Comparison of ENCODE assay signal across 10 cellular contexts in the genomic region with DNA sequence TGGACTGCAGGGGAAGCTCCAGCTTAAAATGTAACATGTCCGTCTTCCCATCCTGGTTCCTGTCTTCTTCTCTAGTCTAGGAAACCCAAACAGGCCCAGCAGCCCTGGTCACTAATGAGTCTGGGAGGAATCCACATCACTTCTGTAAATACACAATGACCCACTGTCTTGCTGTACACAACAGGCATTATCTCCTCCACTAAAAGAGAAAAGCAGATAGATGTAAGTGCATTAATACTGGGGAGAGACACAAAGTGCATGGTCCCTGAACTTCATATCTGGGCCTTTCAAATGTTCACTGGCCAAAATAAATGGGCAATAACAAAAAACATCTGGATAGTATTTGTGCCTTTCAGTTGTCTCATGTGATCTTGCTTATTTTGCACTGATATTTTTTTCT. TPM values are rescaled to one million over a fixed set of nuclear protein-coding genes. Genes with fewer than 3 reads are reported as not detected.
DNase-seq lines count a peak whose midpoint lies in the region.
"Not testable (repeated sequence)": the region's sequence is repeated elsewhere in the genome, so short reads cannot be mapped to it uniquely, and the experiment has no call there.
"Had no signal": no experiment of that assay in that cellular context is flagged by ENCODE, and none has a peak within 500 bp of the region (broad histone marks: within the 10 kb centered on the region; RNA-seq: fewer than 3 reads in every experiment).

No MANE protein-coding gene starts in this region.

- H3K27ac ChIP-seq in cingulate gyrus (ENCODE audit: low read depth, low read length) (peak overlapping the region; percentile 41), substantia nigra (ENCODE audit: low read depth, low read length, poor library complexity, severe bottlenecking) (peak overlapping the region; percentile 51), temporal lobe (ENCODE audit: low read depth, low read length) (peak overlapping the region; percentile 3)

- DNase-seq in globus pallidus (ENCODE audit: low spot score) (peak; percentile 66), medulla oblongata (ENCODE audit: extremely low spot score) (peak; percentile 61)
- DNase-seq in substantia nigra (lab: John Stamatoyannopoulos, UW) = not testable (repeated sequence)

RNA-seq across cellular contexts. Expression of a gene that starts 10.0 kb away (rescaled TPM):
- 0.25 TPM for total RNA-seq in temporal lobe
- total RNA-seq: CD4-positive, alpha-beta memory T cell; CD4-positive, CD25-positive, alpha-beta regulatory T cell; CD8-positive, alpha-beta memory T cell; Daoy; G401 had no signal

RNA-seq across cellular contexts. Expression of a gene that starts 10.2 kb away (rescaled TPM):
- 13.0 TPM for total RNA-seq in temporal lobe

RNA-seq across cellular contexts. Expression of a gene that starts 20.3 kb away (rescaled TPM):
- total RNA-seq in temporal lobe = 109 TPM

RNA-seq across cellular contexts. Expression of a gene that starts 50.6 kb away (rescaled TPM):
- total RNA-seq in temporal lobe = 0.74 TPM
- total RNA-seq: CD4-positive, CD25-positive, alpha-beta regulatory T cell; G401 had no signal
